Comparison of ENCODE assay signal across 24 cellular contexts in genomic region chr10:49598164-49598856, GRCh38. TPM values are rescaled to one million over a fixed set of nuclear protein-coding genes. Genes with fewer than 3 reads are reported as not detected.
"Had no signal": no experiment of that assay in that cellular context is flagged by ENCODE, and none has a peak within 500 bp of the region (broad histone marks: within the 10 kb centered on the region; RNA-seq: fewer than 3 reads in every experiment).

No MANE protein-coding gene starts in this region.

- H3K36me3 ChIP-seq: left lung, neural progenitor cell, ovary, right lobe of liver, upper lobe of left lung had no signal

- H3K4me3 ChIP-seq: left lung, neural progenitor cell, ovary, right lobe of liver, testis, upper lobe of left lung had no signal

- H3K9me3 ChIP-seq: left lung, ovary, right lobe of liver, testis, upper lobe of left lung had no signal

- H3K27ac ChIP-seq: left lung, neural progenitor cell, ovary, right lobe of liver, testis, upper lobe of left lung had no signal

- DNase-seq: activated CD4-positive, alpha-beta T cell treated with anti-CD3 and anti-CD28 coated beads for 1 hour; activated naive CD8-positive, alpha-beta T cell treated with anti-CD3 and anti-CD28 coated beads for 36 hours; amniotic stem cell; effector memory CD8-positive, alpha-beta T cell; foreskin melanocyte; hypothalamus; kidney; left lung; small intestine; stimulated activated CD4-positive, alpha-beta T cell treated with anti-CD3 and anti-CD28 coated beads, Interleukin-15, amount 100 ng/mL, for 24 hours; stimulated activated CD4-positive, alpha-beta T cell treated with anti-CD3 and anti-CD28 coated beads, Interleukin-4, amount 100 ng/mL, for 24 hours; T-helper 1 cell; T-helper 9 cell; testis had no signal

- H3K36me3 Mint-ChIP-seq: activated naive CD8-positive, alpha-beta T cell treated with anti-CD3 and anti-CD28 coated beads for 36 hours; neural progenitor cell; stimulated activated effector memory CD8-positive, alpha-beta T cell treated with anti-CD3 and anti-CD28 coated beads, Interleukin-12 subunit alpha, Interleukin-12 subunit beta, amount 100 ng/mL, for 72 hours had no signal

- ATAC-seq: effector memory CD8-positive, alpha-beta T cell; left lung; right lobe of liver; stimulated activated effector memory CD8-positive, alpha-beta T cell treated with anti-CD3 and anti-CD28 coated beads, Interleukin-12 subunit alpha, Interleukin-12 subunit beta, amount 100 ng/mL, for 72 hours had no signal

- H3K9ac ChIP-seq: neural progenitor cell had no signal

- H3K4me3 Mint-ChIP-seq: activated naive CD8-positive, alpha-beta T cell treated with anti-CD3 and anti-CD28 coated beads for 36 hours; effector memory CD8-positive, alpha-beta T cell; neural progenitor cell; stimulated activated effector memory CD8-positive, alpha-beta T cell treated with anti-CD3 and anti-CD28 coated beads, Interleukin-12 subunit alpha, Interleukin-12 subunit beta, amount 100 ng/mL, for 72 hours had no signal

- H3K4me1 ChIP-seq: left lung, neural progenitor cell, right lobe of liver, testis, upper lobe of left lung had no signal

- H3K9me3 Mint-ChIP-seq: activated naive CD8-positive, alpha-beta T cell treated with anti-CD3 and anti-CD28 coated beads for 36 hours; effector memory CD8-positive, alpha-beta T cell; neural progenitor cell; stimulated activated effector memory CD8-positive, alpha-beta T cell treated with anti-CD3 and anti-CD28 coated beads, Interleukin-12 subunit alpha, Interleukin-12 subunit beta, amount 100 ng/mL, for 72 hours had no signal

- H3K27ac Mint-ChIP-seq: activated naive CD8-positive, alpha-beta T cell treated with anti-CD3 and anti-CD28 coated beads for 36 hours; effector memory CD8-positive, alpha-beta T cell; neural progenitor cell; stimulated activated effector memory CD8-positive, alpha-beta T cell treated with anti-CD3 and anti-CD28 coated beads, Interleukin-12 subunit alpha, Interleukin-12 subunit beta, amount 100 ng/mL, for 72 hours had no signal

- H3K27me3 ChIP-seq: ovary, right lobe of liver, testis, upper lobe of left lung had no signal

RNA-seq across cellular contexts. Expression of gene SLC18A3, which starts 11.8 kb away (rescaled TPM):
- total RNA-seq: activated naive CD8-positive, alpha-beta T cell treated with anti-CD3 and anti-CD28 coated beads for 36 hours; dermis microvascular lymphatic vessel endothelial cell; fibroblast of lung; kidney; left lung; lung microvascular endothelial cell; ovary; pulmonary artery endothelial cell; right lobe of liver; testis; upper lobe of left lung had no signal
- polyA plus RNA-seq: fibroblast of lung, ovary had no signal

RNA-seq across cellular contexts. Expression of gene CHAT, which starts 15.5 kb away (rescaled TPM):
- total RNA-seq: activated naive CD8-positive, alpha-beta T cell treated with anti-CD3 and anti-CD28 coated beads for 36 hours; dermis microvascular lymphatic vessel endothelial cell; fibroblast of lung; kidney; left lung; lung microvascular endothelial cell; mononuclear cell; ovary; pulmonary artery endothelial cell; right lobe of liver; upper lobe of left lung had no signal
- polyA plus RNA-seq: fibroblast of lung, ovary had no signal
